ENCODE assay signal across 10 cellular contexts in the genomic region with DNA sequence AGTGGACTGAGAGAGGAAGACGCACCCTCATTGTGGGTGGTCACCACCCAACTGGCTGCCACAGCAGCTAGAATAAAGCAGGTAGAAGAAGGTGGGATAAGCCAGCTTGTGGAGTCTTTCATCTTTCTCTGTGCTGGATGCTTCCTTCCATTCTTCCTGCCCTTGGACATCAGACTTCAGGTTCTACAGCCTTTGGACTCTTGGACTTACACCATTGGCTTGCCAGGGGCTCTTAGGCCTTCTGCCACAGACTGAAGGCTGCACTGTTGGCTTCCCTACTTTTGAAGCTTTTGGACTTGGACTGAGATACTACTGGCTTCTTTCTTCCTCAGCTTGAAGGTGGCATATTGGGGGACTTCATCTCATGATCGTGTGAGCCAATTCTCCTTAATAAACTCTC. TPM values are rescaled to one million over a fixed set of nuclear protein-coding genes. Genes with fewer than 3 reads are reported as not detected.
"Had no signal": no experiment of that assay in that cellular context is flagged by ENCODE, and none has a peak within 500 bp of the region (broad histone marks: within the 10 kb centered on the region; RNA-seq: fewer than 3 reads in every experiment).

No MANE protein-coding gene starts in this region.

- H3K27ac ChIP-seq: HL-60, KMS-11 had no signal

- DNase-seq: IMR-90, KBM-7, KG1 had no signal

- ATAC-seq: K562 had no signal

- H3K4me2 ChIP-seq: KMS-11 had no signal

- H3K4me3 ChIP-seq: K562 had no signal

- FAIRE-seq: HTR-8/SVneo, K562 had no signal

- H3K9ac ChIP-seq: KMS-11 had no signal

RNA-seq across cellular contexts. Expression of a gene that starts 33.5 kb away (rescaled TPM):
- total RNA-seq: HT1080, IMR-90, K562 had no signal
- polyA plus RNA-seq: IgD-negative memory B cell, IMR-90 had no signal

RNA-seq across cellular contexts. Expression of a gene that starts 41.5 kb away (rescaled TPM):
- total RNA-seq: HT-29, HT1080, IMR-90, K562 had no signal
- polyA plus RNA-seq: IgD-negative memory B cell, IMR-90, K562 had no signal
